In genomic region chr1:40372658-40373322, GRCh38 we compare ENCODE assay signal across 1 cellular context.
TF ChIP-seq lines count a peak whose summit lies in the region.

No MANE protein-coding gene starts in this region.

TF ChIP-seq in SK-N-SH treated with all-trans-retinoic acid at 6 μM for 48 hours, 23 proteins besides CTCF, POLR2A, EP300 and RAD21 (continued from another document):
- TF ChIP-seq BACH2 (CRISPR knock-in tag; IDR thresholded peaks at IDR 0.05; ENCODE audit: borderline replicate concordance), result no peak
- TF ChIP-seq ISL1 (CRISPR knock-in tag; IDR thresholded peaks at IDR 0.05), result no peak
- TF ChIP-seq CREB5 (CRISPR knock-in tag; IDR thresholded peaks at IDR 0.05; ENCODE audit: low read depth), result no peak
- no peak for TF ChIP-seq TCF4 (CRISPR knock-in tag; IDR thresholded peaks at IDR 0.05; ENCODE audit: borderline replicate concordance)
- TF ChIP-seq POU6F1 (CRISPR knock-in tag; IDR thresholded peaks at IDR 0.05; ENCODE audit: borderline replicate concordance, low read depth), result no peak
- no peak for TF ChIP-seq ZNF8 (CRISPR knock-in tag; IDR thresholded peaks at IDR 0.05)
- TF ChIP-seq TOX (CRISPR knock-in tag; IDR thresholded peaks at IDR 0.05; ENCODE audit: borderline replicate concordance), result no peak
- TF ChIP-seq RARB (CRISPR knock-in tag; IDR thresholded peaks at IDR 0.05), result no peak
- TF ChIP-seq CSDC2 (CRISPR knock-in tag; IDR thresholded peaks at IDR 0.05), result no peak
- TF ChIP-seq PATZ1 (CRISPR knock-in tag; IDR thresholded peaks at IDR 0.05; ENCODE audit: borderline replicate concordance), result no peak
- no peak for TF ChIP-seq OSR1 (CRISPR knock-in tag; IDR thresholded peaks at IDR 0.05)
- no peak for TF ChIP-seq PPARA (CRISPR knock-in tag; IDR thresholded peaks at IDR 0.05; ENCODE audit: borderline replicate concordance)
